ENCODE assay signal across 1 cellular context in genomic region chr14:103314496-103315277, GRCh38.
TF ChIP-seq lines count a peak whose summit lies in the region.

No MANE protein-coding gene starts in this region.

TF ChIP-seq in K562, 482 proteins besides CTCF, POLR2A, EP300 and RAD21 (continued from another document and continues in another):
- no peak for TF ChIP-seq BCLAF1 (IDR thresholded peaks at IDR 0.05; ENCODE audit: borderline replicate concordance in 1 of 2, control insufficient read depth in 1 of 2, low read depth in 2 of 2, low read length in 1 of 2)
- no peak for TF ChIP-seq KLF13 (tag; IDR thresholded peaks at IDR 0.05; ENCODE audit: borderline replicate concordance, low read depth)
- TF ChIP-seq FOXO4 (CRISPR knock-in tag; IDR thresholded peaks at IDR 0.05) = no peak
- TF ChIP-seq CAMTA2 (CRISPR knock-in tag; conservative IDR thresholded peaks at IDR 0.05) = no peak
- TF ChIP-seq ADNP (tag; IDR thresholded peaks at IDR 0.05) = no peak
- no peak for TF ChIP-seq HIVEP1 (CRISPR knock-in tag; IDR thresholded peaks at IDR 0.05)
- TF ChIP-seq ZNF696 (CRISPR knock-in tag; conservative IDR thresholded peaks at IDR 0.05) = no peak
- no peak for TF ChIP-seq E2F1 (CRISPR knock-in tag; IDR thresholded peaks at IDR 0.05)
- TF ChIP-seq PTRF (tag; IDR thresholded peaks at IDR 0.05) = no peak
- peak; percentile 28 for TF ChIP-seq NEUROD1 (IDR thresholded peaks at IDR 0.05; ENCODE audit: borderline replicate concordance, low read depth, low read length, partially characterized antibody)
- no peak for TF ChIP-seq SIN3A (IDR thresholded peaks at IDR 0.05; ENCODE audit: borderline replicate concordance in 2 of 2, control insufficient read depth in 1 of 2, low read depth in 2 of 2, low read length in 2 of 2)
- no peak; the same call in 1 of the 2 replicates for TF ChIP-seq HINFP (tag; conservative IDR thresholded peaks at IDR 0.05; ENCODE audit: low read depth)
- TF ChIP-seq KDM1A (IDR thresholded peaks at IDR 0.05) = peak; percentile 21 to 38; a peak in 1 of 4 replicates
- TF ChIP-seq HMBOX1 (IDR thresholded peaks at IDR 0.05) = no peak
- no peak for TF ChIP-seq ZFPM2 (CRISPR knock-in tag; IDR thresholded peaks at IDR 0.05)
- TF ChIP-seq FOSL1 (tag; conservative IDR thresholded peaks at IDR 0.05) = no peak
- TF ChIP-seq ZBTB34 (CRISPR knock-in tag; IDR thresholded peaks at IDR 0.05) = 0 out of 2 replicates have a peak, but pooled peaks have one; percentile 49
- TF ChIP-seq ZNF263 (CRISPR knock-in tag; IDR thresholded peaks at IDR 0.05; ENCODE audit: borderline replicate concordance) = no peak
- TF ChIP-seq BCL6 (CRISPR knock-in tag; IDR thresholded peaks at IDR 0.05) = no peak
- no peak for TF ChIP-seq HDAC8 (tag; IDR thresholded peaks at IDR 0.05)
- no peak for TF ChIP-seq ELF4 (CRISPR knock-in tag; IDR thresholded peaks at IDR 0.05)
- no peak for TF ChIP-seq MEF2D (tag; conservative IDR thresholded peaks at IDR 0.05; ENCODE audit: low read depth)
- no peak for TF ChIP-seq ZNF707 (CRISPR knock-in tag; conservative IDR thresholded peaks at IDR 0.05)
- TF ChIP-seq HEY1 (CRISPR knock-in tag; IDR thresholded peaks at IDR 0.05; ENCODE audit: borderline replicate concordance) = no peak
- peak; percentile 68; the same call in 1 of the 2 replicates for TF ChIP-seq CC2D1A (IDR thresholded peaks at IDR 0.05)
- TF ChIP-seq PURB (CRISPR knock-in tag; IDR thresholded peaks at IDR 0.05; ENCODE audit: low read depth) = no peak
- no peak for TF ChIP-seq BRCA1 (IDR thresholded peaks at IDR 0.05)
- TF ChIP-seq BRCA1 (CRISPR knock-in tag; IDR thresholded peaks at IDR 0.05) = no peak
- no peak for TF ChIP-seq ZNF175 (CRISPR knock-in tag; IDR thresholded peaks at IDR 0.05; ENCODE audit: low read depth)
- no peak for TF ChIP-seq ZNF239 (CRISPR knock-in tag; IDR thresholded peaks at IDR 0.05)
- no peak; the same call in 1 of the 2 replicates for TF ChIP-seq L3MBTL2 (IDR thresholded peaks at IDR 0.05)
- TF ChIP-seq ZNF512 (tag; IDR thresholded peaks at IDR 0.05) = no peak
- TF ChIP-seq ZNF584 (CRISPR knock-in tag; IDR thresholded peaks at IDR 0.05; ENCODE audit: low read depth) = no peak
- TF ChIP-seq ATF4 (CRISPR knock-in tag; IDR thresholded peaks at IDR 0.05) = no peak
- no peak for TF ChIP-seq ZNF75A (CRISPR knock-in tag; IDR thresholded peaks at IDR 0.05)
- TF ChIP-seq GTF2B (IDR thresholded peaks at IDR 0.05; ENCODE audit: extremely low read depth, insufficient read length) = no peak
- TF ChIP-seq KLF16 (IDR thresholded peaks at IDR 0.05) = peak; percentile 77
- no peak for TF ChIP-seq TCF7 (IDR thresholded peaks at IDR 0.05; ENCODE audit: borderline replicate concordance)
- TF ChIP-seq ILF3 (IDR thresholded peaks at IDR 0.05; ENCODE audit: borderline replicate concordance) = no peak
- no peak for TF ChIP-seq PRDM10 (IDR thresholded peaks at IDR 0.05; ENCODE audit: partially characterized antibody)
- no peak for TF ChIP-seq ZNF184 (CRISPR knock-in tag; IDR thresholded peaks at IDR 0.05)
- no peak for TF ChIP-seq ZBTB33 (CRISPR knock-in tag; IDR thresholded peaks at IDR 0.05)
- no peak for TF ChIP-seq ESRRB (CRISPR knock-in tag; IDR thresholded peaks at IDR 0.05; ENCODE audit: borderline replicate concordance)
- TF ChIP-seq SAP30 (IDR thresholded peaks at IDR 0.05; ENCODE audit: borderline replicate concordance, insufficient read depth, low read depth, low read length, poor library complexity, severe bottlenecking) = no peak
- TF ChIP-seq PRMT5 (CRISPR knock-in tag; IDR thresholded peaks at IDR 0.05) = no peak
- TF ChIP-seq HOXB6 (CRISPR knock-in tag; IDR thresholded peaks at IDR 0.05; ENCODE audit: borderline replicate concordance) = no peak
- TF ChIP-seq SETDB1 (IDR thresholded peaks at IDR 0.05; ENCODE audit: low read length) = no peak
- TF ChIP-seq FOXA1 (IDR thresholded peaks at IDR 0.05; ENCODE audit: borderline replicate concordance) = no peak
- TF ChIP-seq ZNF444 (CRISPR knock-in tag; IDR thresholded peaks at IDR 0.05) = no peak
- no peak for TF ChIP-seq NFYB (IDR thresholded peaks at IDR 0.05; ENCODE audit: extremely low read depth, insufficient read length)
